ENCODE assay signal across 1 cellular context in genomic region chr3:13190376-13190762, GRCh38.
TF ChIP-seq lines count a peak whose summit lies in the region.

No MANE protein-coding gene starts in this region.

TF ChIP-seq in HepG2, 621 proteins besides CTCF, POLR2A, EP300 and RAD21 (continued from another document and continues in another):
- TF ChIP-seq ZBTB37 (CRISPR knock-in tag; IDR thresholded peaks at IDR 0.05), result no peak
- TF ChIP-seq SKIL (CRISPR knock-in tag; IDR thresholded peaks at IDR 0.05; ENCODE audit: borderline replicate concordance), result peak; percentile 48; the same call in 1 of the 2 replicates
- no peak for TF ChIP-seq MAFK (conservative IDR thresholded peaks at IDR 0.05 in 1 of 2, IDR thresholded peaks at IDR 0.05 in 1 of 2; ENCODE audit: low read length in 2 of 2)
- no peak for TF ChIP-seq ZSCAN21 (CRISPR knock-in tag; IDR thresholded peaks at IDR 0.05; ENCODE audit: borderline replicate concordance)
- TF ChIP-seq ZNF772 (CRISPR knock-in tag; IDR thresholded peaks at IDR 0.05), result no peak
- 0 out of 2 replicates have a peak, but pooled peaks have one; percentile 59 for TF ChIP-seq MEIS2 (CRISPR knock-in tag; IDR thresholded peaks at IDR 0.05)
- peak; percentile 33; the same call in 1 of the 2 replicates for TF ChIP-seq FOXP4 (CRISPR knock-in tag; IDR thresholded peaks at IDR 0.05)
- TF ChIP-seq IRF2 (CRISPR knock-in tag; IDR thresholded peaks at IDR 0.05), result 0 out of 2 replicates have a peak, but pooled peaks have one; percentile 27
- TF ChIP-seq NCOA2 (CRISPR knock-in tag; IDR thresholded peaks at IDR 0.05), result peak; percentile 46
- peak; percentile 76; the same call in 1 of the 2 replicates for TF ChIP-seq SOX5 (CRISPR knock-in tag; IDR thresholded peaks at IDR 0.05; ENCODE audit: borderline replicate concordance)
- peak; percentile 74 for TF ChIP-seq ARID5B (CRISPR knock-in tag; IDR thresholded peaks at IDR 0.05)
- TF ChIP-seq SOX13 (IDR thresholded peaks at IDR 0.05), result no peak
- TF ChIP-seq SOX13 (CRISPR knock-in tag; conservative IDR thresholded peaks at IDR 0.05 in 1 of 2, IDR thresholded peaks at IDR 0.05 in 1 of 2), result peak in 1 of 2 experiments; percentile 70; a peak in 2 of 4 replicates
- TF ChIP-seq NCOA1 (CRISPR knock-in tag; IDR thresholded peaks at IDR 0.05), result no peak
- peak; percentile 44 for TF ChIP-seq FOXA3 (CRISPR knock-in tag; IDR thresholded peaks at IDR 0.05)
- no peak for TF ChIP-seq TRIM22 (IDR thresholded peaks at IDR 0.05)
- no peak for TF ChIP-seq RNF219 (CRISPR knock-in tag; IDR thresholded peaks at IDR 0.05)
- TF ChIP-seq ELF3 (CRISPR knock-in tag; IDR thresholded peaks at IDR 0.05), result peak; percentile 80
- no peak for TF ChIP-seq SRF (IDR thresholded peaks at IDR 0.05; ENCODE audit: low read depth, low read length)
- TF ChIP-seq NR2F2 (IDR thresholded peaks at IDR 0.05; ENCODE audit: borderline replicate concordance, low read depth), result peak; percentile 56
- peak; percentile 58; the same call in 1 of the 2 replicates for TF ChIP-seq THRA (CRISPR knock-in tag; IDR thresholded peaks at IDR 0.05; ENCODE audit: borderline replicate concordance)
- TF ChIP-seq GFI1 (CRISPR knock-in tag; IDR thresholded peaks at IDR 0.05; ENCODE audit: borderline replicate concordance), result no peak
- no peak for TF ChIP-seq NFAT5 (CRISPR knock-in tag; IDR thresholded peaks at IDR 0.05)
- TF ChIP-seq ARNTL (CRISPR knock-in tag; IDR thresholded peaks at IDR 0.05), result no peak
- TF ChIP-seq RFX1 (IDR thresholded peaks at IDR 0.05), result no peak
- TF ChIP-seq MYPOP (CRISPR knock-in tag; IDR thresholded peaks at IDR 0.05), result no peak
- TF ChIP-seq ZFY (CRISPR knock-in tag; IDR thresholded peaks at IDR 0.05), result no peak
- peak; percentile 68; the same call in 1 of the 2 replicates for TF ChIP-seq ZNF644 (CRISPR knock-in tag; IDR thresholded peaks at IDR 0.05; ENCODE audit: low read depth)
- peak; percentile 14; the same call in 1 of the 2 replicates for TF ChIP-seq ZNF292 (CRISPR knock-in tag; IDR thresholded peaks at IDR 0.05; ENCODE audit: borderline replicate concordance, low read depth)
- TF ChIP-seq HBP1 (CRISPR knock-in tag; IDR thresholded peaks at IDR 0.05; ENCODE audit: low read depth), result no peak
- peak; percentile 12 to 75; a peak in 2 of 4 replicates for TF ChIP-seq NR2F1 (CRISPR knock-in tag; IDR thresholded peaks at IDR 0.05)
- TF ChIP-seq RXRB (CRISPR knock-in tag; IDR thresholded peaks at IDR 0.05; ENCODE audit: borderline replicate concordance), result peak; percentile 92
- TF ChIP-seq ZNF501 (CRISPR knock-in tag; IDR thresholded peaks at IDR 0.05), result peak; percentile 4; the same call in 1 of the 2 replicates
